ENCODE assay signal across 10 cellular contexts in the genomic region with DNA sequence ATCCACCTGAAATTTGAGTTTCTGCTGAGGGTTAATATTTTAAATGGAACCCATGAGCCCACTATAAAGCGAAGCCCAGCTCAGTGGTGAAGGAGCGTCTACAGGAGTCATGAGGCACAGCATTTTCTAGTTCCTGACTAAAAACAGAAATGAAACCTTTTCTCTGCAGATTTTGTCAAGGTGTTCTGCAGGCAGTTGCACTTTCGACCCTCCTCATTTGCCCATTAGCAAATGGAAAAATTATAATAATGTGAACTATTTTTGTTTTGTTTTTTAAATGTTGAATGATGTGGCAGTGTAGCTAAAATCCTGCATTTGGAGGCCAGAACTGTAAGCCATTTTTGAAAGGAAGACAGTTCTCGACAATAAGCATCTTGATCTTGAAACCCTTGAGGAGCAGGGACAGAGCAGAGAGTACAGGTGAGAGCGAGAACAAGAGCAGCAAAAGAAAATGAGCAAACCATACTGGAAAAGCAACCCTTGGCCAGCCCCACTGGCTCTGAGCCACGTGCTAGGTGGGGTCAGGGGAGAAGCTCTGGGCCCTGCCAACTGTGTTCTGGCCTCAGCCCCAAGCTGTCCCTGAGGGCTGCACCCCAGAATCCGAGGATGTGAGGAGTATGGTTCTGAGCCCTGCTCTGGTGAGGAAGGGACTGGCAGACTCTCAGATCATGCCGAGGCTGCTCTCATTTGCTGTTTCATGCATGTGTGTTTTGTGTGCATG. TPM values are rescaled to one million over a fixed set of nuclear protein-coding genes. Genes with fewer than 3 reads are reported as not detected.
DNase-seq lines count a peak whose midpoint lies in the region; ATAC-seq, FAIRE-seq and TF ChIP-seq lines count a peak whose summit lies in the region.
"Had no signal": no experiment of that assay in that cellular context is flagged by ENCODE, and none has a peak within 500 bp of the region (broad histone marks: within the 10 kb centered on the region; RNA-seq: fewer than 3 reads in every experiment).

No MANE protein-coding gene starts in this region.

- DNase-seq in mesothelial cell of epicardium (ENCODE audit: low spot score in 2 of 2, unreplicated experiment in 2 of 2): no peak
- DNase-seq in frontal cortex (ENCODE audit: low spot score in 2 of 2): no peak
- no peak for DNase-seq in nephron progenitor cell
- no peak for DNase-seq in amygdala (lab: John Stamatoyannopoulos, UW)
- DNase-seq: head of caudate nucleus, NCI-H1105 had no signal

- no peak for TF ChIP-seq CTCF in mesothelial cell of epicardium (IDR thresholded peaks at IDR 0.05; ENCODE audit: unreplicated experiment)
- no peak for TF ChIP-seq CTCF in nephron progenitor cell (IDR thresholded peaks at IDR 0.05)

- no peaks in the 10 kb centered on the region for H3K36me3 Mint-ChIP-seq in mesothelial cell of epicardium
- H3K36me3 Mint-ChIP-seq in nephron progenitor cell (ENCODE audit: low read depth): no peaks in the 10 kb centered on the region
- H3K36me3 Mint-ChIP-seq: brain had no signal

- peak; percentile 76 for ATAC-seq in GM18868 (IDR thresholded peaks at IDR 0.05; ENCODE audit: unreplicated experiment)
- ATAC-seq in GM21447 (IDR thresholded peaks at IDR 0.05; ENCODE audit: unreplicated experiment): peak; percentile 72
- peak; percentile 83 for ATAC-seq in HG03280 (IDR thresholded peaks at IDR 0.05; ENCODE audit: unreplicated experiment)

- FAIRE-seq in frontal cortex (lab: Jason Lieb, UNC): no peak

- H3K27ac Mint-ChIP-seq in mesothelial cell of epicardium: peak overlapping the region; percentile 59
- H3K27ac Mint-ChIP-seq in nephron progenitor cell: no peak overlapping the region

- H3K4me3 Mint-ChIP-seq in mesothelial cell of epicardium: no peak overlapping the region
- no peak overlapping the region for H3K4me3 Mint-ChIP-seq in nephron progenitor cell
- H3K4me3 Mint-ChIP-seq: brain had no signal

- peaks cover 49% of the 10 kb centered on the region for H3K4me1 Mint-ChIP-seq in mesothelial cell of epicardium
- peaks cover 15% of the 10 kb centered on the region for H3K4me1 Mint-ChIP-seq in nephron progenitor cell

- H3K9me3 Mint-ChIP-seq in mesothelial cell of epicardium (no peaks in the 10 kb centered on the region), nephron progenitor cell (no peaks in the 10 kb centered on the region)
- H3K9me3 Mint-ChIP-seq: brain had no signal

- H3K27me3 Mint-ChIP-seq in mesothelial cell of epicardium (ENCODE audit: low read depth) (no peaks in the 10 kb centered on the region), nephron progenitor cell (ENCODE audit: low read depth, poor library complexity) (no peaks in the 10 kb centered on the region)

RNA-seq across cellular contexts. Expression of gene COPS8, which starts 26.4 kb away (rescaled TPM):
- total RNA-seq in mesothelial cell of epicardium (54.5 to 59.8 TPM (median 59.7 TPM) in 3 replicates), frontal cortex (148 TPM)
